15 cellular contexts compared by ENCODE assay signal in the genomic region with DNA sequence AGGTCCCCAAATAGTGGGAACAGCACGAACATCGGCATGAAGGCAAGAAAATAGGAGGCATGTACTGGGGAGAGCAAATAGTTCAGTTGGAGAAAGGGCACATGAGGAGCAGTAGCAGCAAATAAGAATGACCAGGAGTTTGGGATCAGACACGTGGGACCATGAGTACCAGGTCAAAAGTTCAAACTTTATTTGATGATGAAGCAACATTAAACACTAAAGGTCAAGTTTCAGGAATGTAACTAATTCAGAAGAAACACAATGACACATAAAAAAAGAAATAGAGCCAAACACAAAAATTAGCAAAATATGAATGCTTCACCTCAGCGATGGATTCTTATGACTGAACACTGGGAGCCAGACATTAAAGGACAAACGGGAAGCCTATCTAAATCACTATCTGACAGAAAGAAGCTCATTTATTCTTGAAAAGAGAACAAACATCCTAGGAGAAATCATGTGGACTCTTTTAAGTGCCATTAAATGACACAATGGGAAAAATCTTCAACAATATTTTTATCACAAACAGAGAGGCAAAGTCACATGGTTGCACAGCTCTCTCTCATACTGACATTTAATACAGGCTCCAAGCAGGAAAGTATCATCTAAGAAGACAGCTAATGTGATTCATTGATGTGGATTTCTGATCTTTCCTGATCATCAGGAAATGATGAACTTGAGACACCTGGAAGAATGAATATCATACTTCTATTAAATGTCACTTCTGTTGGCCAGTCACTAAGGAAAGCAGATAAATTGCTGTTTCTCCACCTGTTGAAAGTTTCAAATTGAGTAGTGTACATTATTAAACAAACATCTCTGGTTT.
DNase-seq lines count a peak whose midpoint lies in the region; ATAC-seq, FAIRE-seq and TF ChIP-seq lines count a peak whose summit lies in the region.
"Had no signal": no experiment of that assay in that cellular context is flagged by ENCODE, and none has a peak within 500 bp of the region (broad histone marks: within the 10 kb centered on the region; RNA-seq: fewer than 3 reads in every experiment).

No MANE protein-coding gene starts in this region.

- H3K9ac ChIP-seq in K562 (ENCODE audit: insufficient read depth in 1 of 2, low read depth in 2 of 2, low read length in 2 of 2) = no peak overlapping the region

- no peak overlapping the region for H3K4me2 ChIP-seq in K562 (ENCODE audit: insufficient read depth, low read length)

- ATAC-seq in K562 (no peak), aorta (ENCODE audit: low FRiP score) (peak; percentile 38), HG02981 (IDR thresholded peaks at IDR 0.05; ENCODE audit: unreplicated experiment) (no peak), GM21723 (IDR thresholded peaks at IDR 0.05; ENCODE audit: unreplicated experiment) (no peak)
- ATAC-seq: left ventricle myocardium superior had no signal

- TF ChIP-seq CTCF in K562 (IDR thresholded peaks at IDR 0.05 in 2 of 3, conservative IDR thresholded peaks at IDR 0.05 in 1 of 3; ENCODE audit: insufficient read depth in 2 of 3, low read depth in 1 of 3, low read length in 3 of 3) = no peak

- CTCF ChIA-PET in K562 (lab: Yijun Ruan, JAX; ENCODE audit: low intra/inter-chr PET ratio) = no interaction called here

- H3K4me3 ChIP-seq in K562 = no peak overlapping the region
- no peak overlapping the region for H3K4me3 ChIP-seq in aorta (ENCODE audit: low read length in 2 of 2)
- H3K4me3 ChIP-seq: heart right ventricle, spleen had no signal

- intact Hi-C loops in K562 (cut with micrococcal nuclease) (no loop called here), aorta (cut with DNase I) (no loop called here)

- no peaks in the 10 kb centered on the region for H3K9me3 ChIP-seq in K562 (replicated peaks; ENCODE audit: control insufficient read depth, insufficient read depth, low read depth, low read length)
- H3K9me3 ChIP-seq in aorta (ENCODE audit: control insufficient read depth, low read length) = no peaks in the 10 kb centered on the region

- no peaks in the 10 kb centered on the region for H3K79me2 ChIP-seq in K562 (ENCODE audit: control insufficient read depth, insufficient read depth, low read length)

- in situ Hi-C loops in K562 (cut with MboI) = no loop called here

- no peak for FAIRE-seq in K562 (lab: Jason Lieb, UNC)
- FAIRE-seq: RCC 7860 had no signal

- H3K36me3 ChIP-seq in K562 (ENCODE audit: control insufficient read depth, insufficient read depth, low read length) (no peaks in the 10 kb centered on the region), aorta (ENCODE audit: control insufficient read depth in 1 of 2, insufficient read depth in 2 of 2, low read length in 1 of 2) (no peaks in the 10 kb centered on the region)
- H3K36me3 ChIP-seq: heart right ventricle, spleen had no signal

- H3K27me3 ChIP-seq in K562 (ENCODE audit: control insufficient read depth in 2 of 2, insufficient read depth in 2 of 2, low read length in 2 of 2) (no peaks in the 10 kb centered on the region), aorta (ENCODE audit: control insufficient read depth in 1 of 2, insufficient read depth in 2 of 2, low read length in 1 of 2) (no peaks in the 10 kb centered on the region)
- H3K27me3 ChIP-seq: heart right ventricle, spleen had no signal

- TF ChIP-seq POLR2A in K562 (conservative IDR thresholded peaks at IDR 0.05) = no peak

- no peaks in the 10 kb centered on the region for H3K9me1 ChIP-seq in K562 (ENCODE audit: control insufficient read depth, insufficient read depth, low read length)

- no TSS peak for BruUV-seq in K562 (replicated peaks; lab: Mats Ljungman, UMichigan)

- no peak for TF ChIP-seq EP300 in K562 (IDR thresholded peaks at IDR 0.05; ENCODE audit: low read length)

- H3K4me1 ChIP-seq in K562 (replicated peaks in 1 of 2; ENCODE audit: control insufficient read depth in 2 of 2, insufficient read depth in 2 of 2, low read length in 2 of 2) (peaks cover 0 to 3% of the 10 kb centered on the region in 2 experiments; a peak in 1 of 5 replicates), aorta (ENCODE audit: control insufficient read depth in 1 of 2, insufficient read depth in 2 of 2, low read length in 2 of 2) (no peaks in the 10 kb centered on the region)
- H3K4me1 ChIP-seq: spleen had no signal

- WGBS in K562 (ENCODE audit: insufficient coverage, low coverage, missing lambda C conversion rate) = 3% methylated on average over 5 of the region's 5 CpGs
- 64 to 74% methylated on average over 5 of the region's 5 CpGs for WGBS in aorta, 2 donors

- POLR2A ChIA-PET in K562 (lab: Yijun Ruan, JAX) = no interaction called here

- H2AFZ ChIP-seq in K562 (ENCODE audit: low read depth, low read length) = peak overlapping the region; percentile 22; the same call in 1 of the 2 replicates

- no peaks in the 10 kb centered on the region for H4K20me1 ChIP-seq in K562 (replicated peaks; ENCODE audit: control insufficient read depth, insufficient read depth, low read length)

- TF ChIP-seq RAD21 in K562 (CRISPR knock-in tag; conservative IDR thresholded peaks at IDR 0.05 in 1 of 2, IDR thresholded peaks at IDR 0.05 in 1 of 2) = no peak

- DNase-seq in NCI-H2171 treated with DMSO at 0.1 percent for 48 hours (lab: John Stamatoyannopoulos, UW) = peak; percentile 81
- DNase-seq in NCI-H2171 (lab: John Stamatoyannopoulos, UW) = no peak
- DNase-seq in K562 (ENCODE audit: extremely low read depth in 1 of 4, low spot score in 3 of 4) = no peak
- DNase-seq in iris pigment epithelial cell (ENCODE audit: low read depth) = peak; percentile 20
- no peak for DNase-seq in aorta
- no peak for DNase-seq in GM19238 (ENCODE audit: insufficient read length, low spot score)
- DNase-seq: activated CD4-positive, alpha-beta T cell treated with anti-CD3 and anti-CD28 coated beads for 48 hours; Calu3; effector memory CD4-positive, alpha-beta T cell; heart right ventricle; left ventricle myocardium superior; spleen had no signal

- H3K27ac ChIP-seq in K562 (ENCODE audit: extremely low read depth, low read depth, low read length) (no peak overlapping the region), aorta (ENCODE audit: low read depth in 1 of 2, low read length in 2 of 2) (no peak overlapping the region)
- H3K27ac ChIP-seq: heart right ventricle, spleen had no signal

TF ChIP-seq in K562, 482 proteins besides CTCF, POLR2A, EP300 and RAD21:
- TF ChIP-seq LEF1 (IDR thresholded peaks at IDR 0.05) = no peak
- TF ChIP-seq, protein P1, sequence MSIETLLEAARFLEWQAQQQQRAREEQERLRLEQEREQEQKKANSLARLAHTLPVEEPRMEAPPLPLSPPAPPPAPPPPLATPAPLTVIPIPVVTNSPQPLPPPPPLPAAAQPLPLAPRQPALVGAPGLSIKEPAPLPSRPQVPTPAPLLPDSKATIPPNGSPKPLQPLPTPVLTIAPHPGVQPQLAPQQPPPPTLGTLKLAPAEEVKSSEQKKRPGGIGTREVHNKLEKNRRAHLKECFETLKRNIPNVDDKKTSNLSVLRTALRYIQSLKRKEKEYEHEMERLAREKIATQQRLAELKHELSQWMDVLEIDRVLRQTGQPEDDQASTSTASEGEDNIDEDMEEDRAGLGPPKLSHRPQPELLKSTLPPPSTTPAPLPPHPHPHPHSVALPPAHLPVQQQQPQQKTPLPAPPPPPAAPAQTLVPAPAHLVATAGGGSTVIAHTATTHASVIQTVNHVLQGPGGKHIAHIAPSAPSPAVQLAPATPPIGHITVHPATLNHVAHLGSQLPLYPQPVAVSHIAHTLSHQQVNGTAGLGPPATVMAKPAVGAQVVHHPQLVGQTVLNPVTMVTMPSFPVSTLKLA (conservative IDR thresholded peaks at IDR 0.05) = no peak
- TF ChIP-seq ZNF316 (IDR thresholded peaks at IDR 0.05) = 0 out of 2 replicates have a peak, but pooled peaks have one; percentile 27
- TF ChIP-seq NUFIP1 (IDR thresholded peaks at IDR 0.05; ENCODE audit: partially characterized antibody) = no peak
- TF ChIP-seq SMARCC2 (IDR thresholded peaks at IDR 0.05; ENCODE audit: low read depth) = no peak

Comparison
In these comparisons a context has a peak if more than half of its experiments do, and no peak if none do; other contexts are left out.
1. DNase-seq: peak in NCI-H2171 treated with DMSO at 0.1 percent for 48 hours (single experiment) and iris pigment epithelial cell (single experiment); none in NCI-H2171 (single experiment), K562 (0 of 4), aorta (0 of 2) and GM19238 (single experiment).